ENCODE assay signal across 8 cellular contexts in genomic region chr3:49553690-49554634, GRCh38. TPM values are rescaled to one million over a fixed set of nuclear protein-coding genes. Genes with fewer than 3 reads are reported as not detected.
A peak's percentile ranks its signal among the peaks of the same experiment; 100 is the strongest.
DNase-seq lines count a peak whose midpoint lies in the region; ATAC-seq and TF ChIP-seq lines count a peak whose summit lies in the region.

Gene BSN (plus strand): TSS chr3:49554477. CDS start chr3:49554603, 126 bp downstream.

- peak within 1 kb of the TSS; percentile 81 to 89 (median 82) for H3K4me3 Mint-ChIP-seq in T-cell
- H3K4me3 Mint-ChIP-seq in progenitor cell of endocrine pancreas (ENCODE audit: low read depth) = peak within 1 kb of the TSS; percentile 91

- H3K4me1 ChIP-seq in heart right ventricle (peaks cover 3 to 23% (median 18%) of the 10 kb centered on the region in 9 donors), upper lobe of left lung (peaks cover 12 to 23% (median 17%) of the 10 kb centered on the region in 4 donors)

- WGBS in heart right ventricle, 2 donors = 3 to 4% methylated on average over 62 to 76 of the region's 77 CpGs
- 6 to 12% methylated on average over 29 to 32 of the region's 77 CpGs for WGBS in upper lobe of left lung, 2 donors

- no peaks in the 10 kb centered on the region for H3K36me3 ChIP-seq in heart right ventricle
- H3K36me3 ChIP-seq in upper lobe of left lung = no peaks in the 10 kb centered on the region

- no peak for TF ChIP-seq EP300 in upper lobe of left lung (IDR thresholded peaks at IDR 0.05)

- intact Hi-C loops in heart right ventricle (cut with DNase I) = no loop called here

- no peaks in the 10 kb centered on the region for H3K9me3 ChIP-seq in heart right ventricle
- no peaks in the 10 kb centered on the region for H3K9me3 ChIP-seq in upper lobe of left lung

- peaks cover 27 to 58% of the 10 kb centered on the region in 2 donors for H3K27me3 Mint-ChIP-seq in T-cell
- peaks cover 14% of the 10 kb centered on the region for H3K27me3 Mint-ChIP-seq in progenitor cell of endocrine pancreas

- H3K27me3 ChIP-seq in heart right ventricle (peaks cover 0 to 53% (median 0%) of the 10 kb centered on the region in 7 donors), upper lobe of left lung (peaks cover 0 to 5% (median 0%) of the 10 kb centered on the region in 4 donors)

- H3K9me3 Mint-ChIP-seq in T-cell (no peaks in the 10 kb centered on the region), progenitor cell of endocrine pancreas (ENCODE audit: low read depth) (no peaks in the 10 kb centered on the region)

- peak within 1 kb of the TSS in 1 of 2 donors; percentile 59 for H3K27ac Mint-ChIP-seq in T-cell
- peak within 1 kb of the TSS; percentile 98 for H3K27ac Mint-ChIP-seq in progenitor cell of endocrine pancreas

- TF ChIP-seq POLR2A in upper lobe of left lung (IDR thresholded peaks at IDR 0.05) = peak in 1 of 4 donors; percentile 16

- H3K27ac ChIP-seq in heart right ventricle = peak within 1 kb of the TSS; percentile 13 to 93 (median 82)
- peak within 1 kb of the TSS; percentile 57 to 76 (median 70) for H3K27ac ChIP-seq in upper lobe of left lung

- H3K36me3 Mint-ChIP-seq in T-cell (no peaks in the 10 kb centered on the region), progenitor cell of endocrine pancreas (ENCODE audit: insufficient read depth) (no peaks in the 10 kb centered on the region)

- CTCF ChIA-PET in T-cell (lab: Charles Lee) = interaction anchor here (0.5 to 1.8 kb wide), 2 partner anchors 14 to 118 kb away, joined by 4 to 8 read pairs; no protein-coding TSS in a partner anchor

- H3K4me1 Mint-ChIP-seq in T-cell (peaks cover 17 to 29% (median 18%) of the 10 kb centered on the region in 3 donors), progenitor cell of endocrine pancreas (ENCODE audit: low read depth) (peaks cover 14% of the 10 kb centered on the region)

- H3K4me3 ChIP-seq in GM12864 (ENCODE audit: low read depth, low read length) (peak within 1 kb of the TSS; percentile 69), heart right ventricle (peak within 1 kb of the TSS; percentile 45 to 94 (median 78)), upper lobe of left lung (peak within 1 kb of the TSS; percentile 56 to 75 (median 73))

- peak; percentile 89 for ATAC-seq in HG02759 (IDR thresholded peaks at IDR 0.05; ENCODE audit: unreplicated experiment)
- peak; percentile 87 to 91 (median 88) for ATAC-seq in T-cell (replicated peaks in 1 of 4)
- ATAC-seq in heart right ventricle = peak; percentile 96 to 99 (median 98)
- ATAC-seq in upper lobe of left lung (ENCODE audit: low FRiP score in 2 of 2) = peak; percentile 88 to 96

- POLR2A ChIA-PET in T-cell (lab: Charles Lee) = no interaction called here

- TF ChIP-seq CTCF in GM12864 (IDR thresholded peaks at IDR 0.05; ENCODE audit: low read depth, low read length, missing control alignments) = no peak
- TF ChIP-seq CTCF in heart right ventricle (IDR thresholded peaks at IDR 0.05) = no peak
- no peak for TF ChIP-seq CTCF in progenitor cell of endocrine pancreas (IDR thresholded peaks at IDR 0.05; ENCODE audit: unreplicated experiment)
- no peak for TF ChIP-seq CTCF in upper lobe of left lung (IDR thresholded peaks at IDR 0.05)

- DNase-seq in GM12864 (ENCODE audit: low read depth) = peak; percentile 52
- peak; percentile 55 for DNase-seq in NCI-H1417 treated with DMSO at 0.1 percent for 48 hours (lab: John Stamatoyannopoulos, UW)
- DNase-seq in T-cell = peak; percentile 63 to 88 (median 82)
- DNase-seq in amniotic epithelial cell (ENCODE audit: low read depth) = peak; percentile 71
- peak; percentile 92 to 95 for DNase-seq in heart right ventricle
- DNase-seq in progenitor cell of endocrine pancreas (ENCODE audit: low spot score, unreplicated experiment) = peak; percentile 95
- DNase-seq in upper lobe of left lung = peak; percentile 85 to 98

RNA-seq across cellular contexts. Expression of gene BSN, which starts in this region (rescaled TPM):
- under 1 TPM; 0.08 to 0.44 (median 0.32) TPM for total RNA-seq in T-cell
- total RNA-seq in heart right ventricle = 1 to 10 TPM in 4 of 10 donors, under 1 TPM in 6; 0.17 to 1.4 (median 0.68) TPM
- under 1 TPM; 0.06 to 0.37 TPM for polyA plus RNA-seq in heart right ventricle
- total RNA-seq in progenitor cell of endocrine pancreas = 3.0 and 3.8 TPM in 2 replicates
- total RNA-seq in upper lobe of left lung = 1 to 10 TPM in 2 of 6 donors, under 1 TPM in 4; 0.39 to 1.1 (median 0.72) TPM

Comparison
In these comparisons a context has a peak if more than half of its experiments do, and no peak if none do; other contexts are left out.
1. Peak in every context shown above with its lines: DNase-seq, ATAC-seq, H3K4me3 ChIP-seq and H3K27ac ChIP-seq.
2. Peak in DNase-seq and ATAC-seq in T-cell; RNA of the gene not detected or under 1 TPM.